Comparison of ENCODE assay signal across 8 cellular contexts in the genomic region with DNA sequence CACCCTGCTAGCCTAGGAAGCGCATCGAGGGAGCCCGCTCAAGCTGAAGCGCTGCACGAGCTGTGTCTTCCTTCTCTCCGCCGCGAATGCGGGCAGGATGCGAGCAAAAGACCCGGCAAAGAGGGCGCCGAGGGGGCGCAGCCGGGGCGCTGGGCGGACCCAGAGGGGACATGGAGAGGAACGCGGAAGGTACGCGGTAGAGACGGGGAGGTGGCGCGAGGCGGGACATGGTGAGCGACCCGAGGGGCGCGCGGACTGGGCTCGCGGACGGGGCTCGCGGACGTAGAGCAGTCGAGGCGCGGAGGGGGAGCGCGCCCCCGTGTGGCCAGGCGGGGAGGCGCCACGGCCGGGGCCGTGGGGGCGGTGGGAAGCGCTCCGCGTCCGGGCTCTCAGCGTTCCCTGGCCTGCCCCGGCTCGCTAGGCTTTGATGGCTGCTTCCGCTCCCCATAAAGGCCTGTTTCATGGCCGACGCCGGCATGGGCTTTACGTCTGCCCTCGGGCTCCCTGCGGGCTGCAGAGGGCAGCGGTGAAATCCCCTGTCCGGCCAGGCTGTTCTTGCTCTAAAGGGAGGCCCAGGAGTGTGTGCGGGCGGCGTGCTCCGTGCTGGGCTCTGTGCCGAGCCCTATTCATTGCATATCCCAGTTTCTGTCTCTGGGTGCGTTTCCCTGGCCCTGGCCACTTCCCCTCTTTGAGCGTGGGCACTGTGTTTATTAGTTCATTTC. TPM values are rescaled to one million over a fixed set of nuclear protein-coding genes. Genes with fewer than 3 reads are reported as not detected.
DNase-seq lines count a peak whose midpoint lies in the region; ATAC-seq and TF ChIP-seq lines count a peak whose summit lies in the region.

No MANE protein-coding gene starts in this region.

- H3K27ac Mint-ChIP-seq in mesothelial cell of epicardium: peak overlapping the region; percentile 21

- TF ChIP-seq CTCF in mesothelial cell of epicardium (IDR thresholded peaks at IDR 0.05; ENCODE audit: unreplicated experiment): peak; percentile 93

- ATAC-seq in GM18511 (IDR thresholded peaks at IDR 0.05; ENCODE audit: unreplicated experiment) (peak; percentile 65), GM19328 (IDR thresholded peaks at IDR 0.05; ENCODE audit: unreplicated experiment) (no peak)

- H3K4me3 Mint-ChIP-seq in mesothelial cell of epicardium: peak overlapping the region; percentile 71

- peak overlapping the region; percentile 17 for H3K27ac ChIP-seq in epithelial cell of prostate

- H3K27me3 Mint-ChIP-seq in mesothelial cell of epicardium (ENCODE audit: low read depth): peaks cover 70% of the 10 kb centered on the region

- H3K4me1 Mint-ChIP-seq in mesothelial cell of epicardium: peaks cover 17% of the 10 kb centered on the region

- no peaks in the 10 kb centered on the region for H3K36me3 Mint-ChIP-seq in mesothelial cell of epicardium

- peaks cover 15% of the 10 kb centered on the region for H3K9me3 Mint-ChIP-seq in mesothelial cell of epicardium

- DNase-seq in 8988T: peak; percentile 83
- DNase-seq in NCI-H510A treated with DMSO at 0.1 percent for 48 hours (lab: John Stamatoyannopoulos, UW): peak; percentile 45
- DNase-seq in activated T-cell treated with anti-CD3 and anti-CD28 coated beads for 1 hour (ENCODE audit: low read depth): peak; percentile 45
- DNase-seq in epithelial cell of prostate (ENCODE audit: low read depth, low spot score): no peak
- peak; percentile 65 to 91 for DNase-seq in mesothelial cell of epicardium (ENCODE audit: low spot score in 2 of 2, unreplicated experiment in 2 of 2)
- DNase-seq in stimulated activated CD8-positive, alpha-beta memory T cell treated with anti-CD3 and anti-CD28 coated beads, Interleukin-15, amount 100 ng/mL, for 48 hours (ENCODE audit: low read depth in 2 of 2): peak; percentile 29 to 41

RNA-seq across cellular contexts. Expression of a gene that starts 31.2 kb away (rescaled TPM):
- total RNA-seq in mesothelial cell of epicardium: 7.0 to 9.7 TPM (median 7.9 TPM) in 3 replicates

RNA-seq across cellular contexts. Expression of a gene that starts 41.7 kb away (rescaled TPM):
- total RNA-seq in mesothelial cell of epicardium: 32.2 to 35.8 TPM (median 33.8 TPM) in 3 replicates
